ENCODE assay signal across 26 cellular contexts in the genomic region with DNA sequence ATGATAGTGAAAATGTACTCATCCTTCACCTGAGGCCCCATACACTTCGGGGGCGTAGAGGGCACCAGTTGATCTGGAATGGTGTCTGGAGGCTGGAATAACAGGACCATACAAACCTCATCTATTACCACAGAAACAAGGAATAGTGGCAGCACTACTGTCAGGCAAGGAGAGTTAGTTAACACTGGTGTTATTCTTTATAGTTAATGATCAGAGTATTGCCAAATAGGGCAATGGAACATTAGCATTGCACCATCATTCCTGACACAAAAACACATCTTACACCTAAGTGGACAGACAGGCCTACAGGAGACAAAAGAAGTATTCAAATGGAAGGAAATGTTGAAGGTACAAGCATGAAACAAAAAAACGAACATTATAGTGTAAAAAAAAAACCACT.
A peak's percentile ranks its signal among the peaks of the same experiment; 100 is the strongest.
DNase-seq lines count a peak whose midpoint lies in the region; ATAC-seq, FAIRE-seq and TF ChIP-seq lines count a peak whose summit lies in the region.
"Had no signal": no experiment of that assay in that cellular context is flagged by ENCODE, and none has a peak within 500 bp of the region (broad histone marks: within the 10 kb centered on the region; RNA-seq: fewer than 3 reads in every experiment).

No MANE protein-coding gene starts in this region.

- no peak overlapping the region for H3K4me3 ChIP-seq in mammary epithelial cell (replicated peaks in 1 of 3; ENCODE audit: insufficient read depth in 1 of 3, low read depth in 2 of 3, low read length in 3 of 3)
- no peak overlapping the region for H3K4me3 ChIP-seq in small intestine (ENCODE audit: low read depth in 1 of 2, low read length in 2 of 2)
- H3K4me3 ChIP-seq: BLaER1 treated with 17β-estradiol and CSF1 and Interleukin-3, amounts not matched to agents 10 nM and 100 nM had no signal

- no peak overlapping the region for H3K4me3 Mint-ChIP-seq in activated naive CD4-positive, alpha-beta T cell treated with anti-CD3 and anti-CD28 coated beads for 36 hours
- H3K4me3 Mint-ChIP-seq: CD4-positive, alpha-beta memory T cell; HFFc6 had no signal

- intact Hi-C loops in activated naive CD4-positive, alpha-beta T cell treated with anti-CD3 and anti-CD28 coated beads for 36 hours (cut with micrococcal nuclease), result no loop called here
- intact Hi-C loops in mammary epithelial cell (cut with micrococcal nuclease), result no loop called here

- FAIRE-seq in small intestine (lab: Jason Lieb, UNC), result no peak
- FAIRE-seq: G401.6, GM18507, RCC 7860 had no signal

- H4K20me1 ChIP-seq in mammary epithelial cell (ENCODE audit: insufficient read depth, low read length), result no peaks in the 10 kb centered on the region
- H4K20me1 ChIP-seq: BLaER1 treated with 17β-estradiol and CSF1 and Interleukin-3, amounts not matched to agents 10 nM and 100 nM had no signal

- no peak for DNase-seq in activated naive CD4-positive, alpha-beta T cell treated with anti-CD3 and anti-CD28 coated beads for 36 hours
- no peak for DNase-seq in activated naive CD4-positive, alpha-beta T cell (lab: John Stamatoyannopoulos, UW)
- DNase-seq in mammary epithelial cell (peak; percentile 6), left lobe of liver (ENCODE audit: low spot score) (no peak), small intestine (peak; percentile 8), dedifferentiated amniotic fluid mesenchymal stem cell (ENCODE audit: extremely low spot score) (no peak), SKM-1 treated with dmso at 0.1 percent for 144 hours (lab: John Stamatoyannopoulos, UW; ENCODE audit: unreplicated experiment) (no peak), SHP77 (lab: John Stamatoyannopoulos, UW) (no peak)
- DNase-seq: ACHN; Calu3; CD4-positive, alpha-beta memory T cell; HFFc6; IMR-90; NCI-H1105; NCI-H146; NCI-H2029 treated with DMSO at 0.1 percent for 48 hours; NCI-H2171; NCI-H345; NCI-H524 had no signal

- H3K36me3 Mint-ChIP-seq in activated naive CD4-positive, alpha-beta T cell treated with anti-CD3 and anti-CD28 coated beads for 36 hours (ENCODE audit: low read depth), result peaks cover 19% of the 10 kb centered on the region

- CTCF ChIA-PET in activated naive CD4-positive, alpha-beta T cell treated with anti-CD3 and anti-CD28 coated beads for 36 hours (lab: Charles Lee), result no interaction called here
- CTCF ChIA-PET in mammary epithelial cell (lab: Charles Lee; ENCODE audit: low non-redundant PET), result no interaction called here

- peak; percentile 89 for ATAC-seq in left lobe of liver
- ATAC-seq: Right ventricle myocardium inferior had no signal

- H2AFZ ChIP-seq in mammary epithelial cell (ENCODE audit: low read depth, low read length), result no peak overlapping the region

- peaks cover 3% of the 10 kb centered on the region for H3K4me1 Mint-ChIP-seq in activated naive CD4-positive, alpha-beta T cell treated with anti-CD3 and anti-CD28 coated beads for 36 hours (ENCODE audit: low read depth)
- H3K4me1 Mint-ChIP-seq: CD4-positive, alpha-beta memory T cell had no signal

- WGBS in mammary epithelial cell (ENCODE audit: low coverage, missing lambda C conversion rate), result 69% methylated on average over 3 of the region's 3 CpGs
- 76 to 87% (median 77%) methylated on average over 3 of the region's 3 CpGs for WGBS in small intestine, 3 donors

- no peaks in the 10 kb centered on the region for H3K27me3 Mint-ChIP-seq in activated naive CD4-positive, alpha-beta T cell treated with anti-CD3 and anti-CD28 coated beads for 36 hours (ENCODE audit: low read depth)
- H3K27me3 Mint-ChIP-seq: CD4-positive, alpha-beta memory T cell had no signal

- dilution Hi-C loops in mammary epithelial cell (cut with HindIII; ENCODE audit: low sequenced_read_pairs), result no loop called here

- H3K27ac ChIP-seq in mammary epithelial cell (ENCODE audit: insufficient read depth, low read depth, low read length), result no peak overlapping the region
- no peak overlapping the region for H3K27ac ChIP-seq in small intestine (ENCODE audit: low read depth in 1 of 2, low read length in 1 of 2)
- H3K27ac ChIP-seq: 22Rv1, KMS-11 had no signal

- H3K27me3 ChIP-seq in mammary epithelial cell (ENCODE audit: insufficient read depth, low read length) (no peaks in the 10 kb centered on the region), small intestine (ENCODE audit: control insufficient read depth in 2 of 2, insufficient read depth in 2 of 2, low read length in 2 of 2) (no peaks in the 10 kb centered on the region)
- H3K27me3 ChIP-seq: BLaER1 treated with 17β-estradiol and CSF1 and Interleukin-3, amounts not matched to agents 10 nM and 100 nM had no signal

- no TSS peak for BruUV-seq in mammary epithelial cell (replicated peaks; lab: Mats Ljungman, UMichigan)

- peak overlapping the region; percentile 59 for H3K27ac Mint-ChIP-seq in activated naive CD4-positive, alpha-beta T cell treated with anti-CD3 and anti-CD28 coated beads for 36 hours

- no peaks in the 10 kb centered on the region for H3K9me3 Mint-ChIP-seq in activated naive CD4-positive, alpha-beta T cell treated with anti-CD3 and anti-CD28 coated beads for 36 hours
- H3K9me3 Mint-ChIP-seq: CD4-positive, alpha-beta memory T cell; HFFc6 had no signal

- no peak overlapping the region for H3K9ac ChIP-seq in mammary epithelial cell (ENCODE audit: insufficient read depth, low read length)
- H3K9ac ChIP-seq: BLaER1 treated with 17β-estradiol and CSF1 and Interleukin-3, amounts not matched to agents 10 nM and 100 nM; KMS-11 had no signal

- in situ Hi-C loops in mammary epithelial cell (cut with MboI; ENCODE audit: low sequenced_read_pairs in 2 of 2), result no loop called here

- H3K9me3 ChIP-seq in mammary epithelial cell (replicated peaks; ENCODE audit: insufficient read depth, low read length) (no peaks in the 10 kb centered on the region), small intestine (ENCODE audit: control insufficient read depth, low read depth) (no peaks in the 10 kb centered on the region)
- H3K9me3 ChIP-seq: BLaER1 treated with 17β-estradiol and CSF1 and Interleukin-3, amounts not matched to agents 10 nM and 100 nM had no signal

- H3K4me2 ChIP-seq in mammary epithelial cell (ENCODE audit: insufficient read depth, low read depth, low read length), result no peak overlapping the region
- H3K4me2 ChIP-seq: BLaER1 treated with 17β-estradiol and CSF1 and Interleukin-3, amounts not matched to agents 10 nM and 100 nM; KMS-11 had no signal

- H3K36me3 ChIP-seq in mammary epithelial cell (ENCODE audit: insufficient read depth, low read length) (peaks cover 2% of the 10 kb centered on the region), small intestine (ENCODE audit: control insufficient read depth in 2 of 2, insufficient read depth in 2 of 2, low read length in 2 of 2) (peaks cover 0 to 3% of the 10 kb centered on the region in 2 donors)

- H3K4me1 ChIP-seq in mammary epithelial cell (ENCODE audit: insufficient read depth, low read length) (peaks cover 18% of the 10 kb centered on the region), small intestine (ENCODE audit: control insufficient read depth in 2 of 2, insufficient read depth in 1 of 2, low read depth in 1 of 2, low read length in 1 of 2) (no peaks in the 10 kb centered on the region)

- H3K79me2 ChIP-seq in mammary epithelial cell (ENCODE audit: insufficient read depth, low read length), result no peaks in the 10 kb centered on the region

- no peak for TF ChIP-seq CTCF in mammary epithelial cell (conservative IDR thresholded peaks at IDR 0.05 in 1 of 2, IDR thresholded peaks at IDR 0.05 in 1 of 2; ENCODE audit: extremely low read depth in 1 of 2, insufficient read depth in 1 of 2, low read depth in 1 of 2, low read length in 2 of 2)

Comparison
In these comparisons a context has a peak if more than half of its experiments do, and no peak if none do; other contexts are left out.
1. DNase-seq: peak in mammary epithelial cell (single experiment) and small intestine (single experiment); none in activated naive CD4-positive, alpha-beta T cell treated with anti-CD3 and anti-CD28 coated beads for 36 hours (single experiment), activated naive CD4-positive, alpha-beta T cell (0 of 4), left lobe of liver (single experiment), dedifferentiated amniotic fluid mesenchymal stem cell (single experiment), SKM-1 treated with dmso at 0.1 percent for 144 hours (single experiment) and SHP77 (0 of 2).